In the genomic region with DNA sequence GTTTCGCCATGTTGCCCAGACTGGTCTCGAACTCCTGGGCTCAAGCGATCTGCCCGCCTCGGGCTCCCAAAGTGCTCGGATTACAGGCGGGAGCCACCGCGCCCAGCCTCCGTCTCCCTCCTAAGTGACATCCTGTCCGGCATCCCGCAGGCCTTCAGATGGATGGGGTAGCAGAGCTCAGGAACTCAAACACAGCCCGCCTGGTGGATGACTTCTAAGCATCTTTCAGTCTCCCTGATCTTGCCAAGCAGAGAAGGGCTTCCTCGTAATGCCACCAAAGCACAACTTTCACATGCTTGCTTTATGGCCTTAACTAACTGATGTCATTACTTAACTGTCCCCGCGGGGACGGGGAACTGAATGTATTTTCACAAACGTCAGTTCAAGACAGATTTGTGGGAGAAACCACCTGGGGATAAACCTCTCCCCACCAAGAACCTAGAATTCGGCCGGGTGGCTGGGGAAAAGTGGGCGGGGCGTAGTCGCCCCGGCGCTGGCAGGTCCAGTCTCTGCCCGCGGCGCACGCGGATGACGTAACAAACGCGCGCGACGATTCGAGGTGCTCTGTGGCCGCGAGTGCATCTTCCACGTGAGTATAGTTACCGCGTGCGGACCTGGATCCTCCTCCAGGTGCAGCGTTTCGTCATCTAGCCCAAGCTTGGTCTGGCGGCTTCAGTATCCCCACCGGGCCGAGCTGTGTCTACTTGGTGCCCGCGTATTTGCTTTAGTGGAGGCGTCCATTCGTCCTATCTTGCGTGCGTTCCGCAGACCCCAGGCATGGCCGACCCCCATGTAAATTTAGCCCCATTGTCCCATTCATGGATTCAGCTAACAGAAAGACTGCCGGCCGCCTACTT, we compare ENCODE assay signal across 8 cellular contexts. TPM values are rescaled to one million over a fixed set of nuclear protein-coding genes. Genes with fewer than 3 reads are reported as not detected.
DNase-seq lines count a peak whose midpoint lies in the region; ATAC-seq, FAIRE-seq and TF ChIP-seq lines count a peak whose summit lies in the region.

A gene with protein sequence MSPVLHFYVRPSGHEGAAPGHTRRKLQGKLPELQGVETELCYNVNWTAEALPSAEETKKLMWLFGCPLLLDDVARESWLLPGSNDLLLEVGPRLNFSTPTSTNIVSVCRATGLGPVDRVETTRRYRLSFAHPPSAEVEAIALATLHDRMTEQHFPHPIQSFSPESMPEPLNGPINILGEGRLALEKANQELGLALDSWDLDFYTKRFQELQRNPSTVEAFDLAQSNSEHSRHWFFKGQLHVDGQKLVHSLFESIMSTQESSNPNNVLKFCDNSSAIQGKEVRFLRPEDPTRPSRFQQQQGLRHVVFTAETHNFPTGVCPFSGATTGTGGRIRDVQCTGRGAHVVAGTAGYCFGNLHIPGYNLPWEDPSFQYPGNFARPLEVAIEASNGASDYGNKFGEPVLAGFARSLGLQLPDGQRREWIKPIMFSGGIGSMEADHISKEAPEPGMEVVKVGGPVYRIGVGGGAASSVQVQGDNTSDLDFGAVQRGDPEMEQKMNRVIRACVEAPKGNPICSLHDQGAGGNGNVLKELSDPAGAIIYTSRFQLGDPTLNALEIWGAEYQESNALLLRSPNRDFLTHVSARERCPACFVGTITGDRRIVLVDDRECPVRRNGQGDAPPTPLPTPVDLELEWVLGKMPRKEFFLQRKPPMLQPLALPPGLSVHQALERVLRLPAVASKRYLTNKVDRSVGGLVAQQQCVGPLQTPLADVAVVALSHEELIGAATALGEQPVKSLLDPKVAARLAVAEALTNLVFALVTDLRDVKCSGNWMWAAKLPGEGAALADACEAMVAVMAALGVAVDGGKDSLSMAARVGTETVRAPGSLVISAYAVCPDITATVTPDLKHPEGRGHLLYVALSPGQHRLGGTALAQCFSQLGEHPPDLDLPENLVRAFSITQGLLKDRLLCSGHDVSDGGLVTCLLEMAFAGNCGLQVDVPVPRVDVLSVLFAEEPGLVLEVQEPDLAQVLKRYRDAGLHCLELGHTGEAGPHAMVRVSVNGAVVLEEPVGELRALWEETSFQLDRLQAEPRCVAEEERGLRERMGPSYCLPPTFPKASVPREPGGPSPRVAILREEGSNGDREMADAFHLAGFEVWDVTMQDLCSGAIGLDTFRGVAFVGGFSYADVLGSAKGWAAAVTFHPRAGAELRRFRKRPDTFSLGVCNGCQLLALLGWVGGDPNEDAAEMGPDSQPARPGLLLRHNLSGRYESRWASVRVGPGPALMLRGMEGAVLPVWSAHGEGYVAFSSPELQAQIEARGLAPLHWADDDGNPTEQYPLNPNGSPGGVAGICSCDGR (N-terminal part only) (plus strand): TSS at position 539 of the 857 bp plus-strand sequence. CDS start 4,649 bp downstream, outside the sequence.

- no peaks in the 10 kb centered on the region for H3K36me3 ChIP-seq in pancreas
- H3K36me3 ChIP-seq in thymus (ENCODE audit: control insufficient read depth, insufficient read depth): peaks cover 7% of the 10 kb centered on the region

- H3K27me3 Mint-ChIP-seq in HFFc6 (ENCODE audit: insufficient read depth): peaks cover 8% of the 10 kb centered on the region; the same call in 1 of the 2 replicates

- no peaks in the 10 kb centered on the region for H3K9me3 ChIP-seq in pancreas
- no peaks in the 10 kb centered on the region for H3K9me3 ChIP-seq in thymus (ENCODE audit: control insufficient read depth)

- H3K27ac ChIP-seq in pancreas (peak within 1 kb of the TSS; percentile 93 to 99 (median 98)), thymus (ENCODE audit: low read depth) (peak within 1 kb of the TSS; percentile 99)

- H3K36me3 Mint-ChIP-seq in HFFc6 (ENCODE audit: low read depth): peaks cover 11% of the 10 kb centered on the region

- peak within 1 kb of the TSS; percentile 99 for H3K27ac Mint-ChIP-seq in HFFc6

- no peaks in the 10 kb centered on the region for H3K27me3 ChIP-seq in pancreas
- H3K27me3 ChIP-seq in thymus (ENCODE audit: control insufficient read depth, insufficient read depth): no peaks in the 10 kb centered on the region

- peaks cover 21% of the 10 kb centered on the region for H3K4me1 Mint-ChIP-seq in HFFc6 (ENCODE audit: low read depth)

- ATAC-seq in Right ventricle myocardium superior (ENCODE audit: poor library complexity) (peak; percentile 88), pancreas (peak; percentile 73 to 84 (median 79))

- H3K9me3 Mint-ChIP-seq in HFFc6: no peaks in the 10 kb centered on the region

- DNase-seq in GM03348 (ENCODE audit: low spot score) (peak; percentile 95), HFFc6 (peak; percentile 90), NCI-H128 (lab: John Stamatoyannopoulos, UW; ENCODE audit: unreplicated experiment) (peak; percentile 38), SW480 (ENCODE audit: low spot score) (peak; percentile 96), Right ventricle myocardium superior (peak; percentile 98), pancreas (peak; percentile 93 to 99 (median 96))
- DNase-seq in activated naive CD8-positive, alpha-beta T cell treated with anti-CD3 and anti-CD28 coated beads, Interleukin-2, amount 50 U/mL, for 16 hours (ENCODE audit: low read depth, low spot score): peak; percentile 92

- H3K4me3 ChIP-seq in pancreas: peak within 1 kb of the TSS; percentile 45 to 75 (median 60)
- peak within 1 kb of the TSS; percentile 97 for H3K4me3 ChIP-seq in thymus (ENCODE audit: low read length)

- TF ChIP-seq CTCF in HFFc6 (IDR thresholded peaks at IDR 0.05) (no peak), pancreas (IDR thresholded peaks at IDR 0.05) (no peak)

- intact Hi-C loops in Right ventricle myocardium superior (cut with DNase I): loop anchor here (10.0 kb wide), 1 partner anchor 46 kb away; the partner anchor contains the start of gene SLC25A35
- intact Hi-C loops in pancreas (cut with DNase I): no loop called here

- peak; percentile 23 for FAIRE-seq in pancreas (lab: Jason Lieb, UNC)

- WGBS in pancreas, 2 donors: 0% methylated on average over 58 of the region's 58 CpGs
- WGBS in thymus: under 1% methylated on average over 58 of the region's 58 CpGs

- H3K4me1 ChIP-seq in pancreas (no peaks in the 10 kb centered on the region), thymus (ENCODE audit: control insufficient read depth, insufficient read depth, low read length) (peaks cover 22% of the 10 kb centered on the region)

- peak within 1 kb of the TSS; percentile 100 for H3K4me3 Mint-ChIP-seq in HFFc6

RNA-seq across cellular contexts. Expression of the gene that starts here (rescaled TPM):
- 10 to 100 TPM; 46.8 to 63.9 (median 58.8) TPM for total RNA-seq in HFFc6 (2021; fragmentation: NEBNext Ultra II Directional; extraction: Animal tissue kit (Norgen Biotek cat#: 25700))
- total RNA-seq in Right ventricle myocardium superior: 10.0 TPM
- 10 to 100 TPM; 11.5 to 21.4 (median 18.7) TPM for total RNA-seq in pancreas
- 10 to 100 TPM; 11.7 to 21.1 TPM for polyA plus RNA-seq in pancreas
- 12.8 TPM for polyA plus RNA-seq in thymus

Comparison
In these comparisons a context has a peak if more than half of its experiments do, and no peak if none do; other contexts are left out.
1. Peak in every context shown above with its lines: DNase-seq, ATAC-seq, H3K4me3 ChIP-seq and H3K27ac ChIP-seq.
2. DNase-seq: peak in every context shown above with its lines; median percentile 98 in Right ventricle myocardium superior; 96 in SW480; 96 in pancreas; 95 in GM03348; 92 in activated naive CD8-positive, alpha-beta T cell treated with anti-CD3 and anti-CD28 coated beads, Interleukin-2, amount 50 U/mL, for 16 hours; 90 in HFFc6; 38 in NCI-H128.